In the genomic region with DNA sequence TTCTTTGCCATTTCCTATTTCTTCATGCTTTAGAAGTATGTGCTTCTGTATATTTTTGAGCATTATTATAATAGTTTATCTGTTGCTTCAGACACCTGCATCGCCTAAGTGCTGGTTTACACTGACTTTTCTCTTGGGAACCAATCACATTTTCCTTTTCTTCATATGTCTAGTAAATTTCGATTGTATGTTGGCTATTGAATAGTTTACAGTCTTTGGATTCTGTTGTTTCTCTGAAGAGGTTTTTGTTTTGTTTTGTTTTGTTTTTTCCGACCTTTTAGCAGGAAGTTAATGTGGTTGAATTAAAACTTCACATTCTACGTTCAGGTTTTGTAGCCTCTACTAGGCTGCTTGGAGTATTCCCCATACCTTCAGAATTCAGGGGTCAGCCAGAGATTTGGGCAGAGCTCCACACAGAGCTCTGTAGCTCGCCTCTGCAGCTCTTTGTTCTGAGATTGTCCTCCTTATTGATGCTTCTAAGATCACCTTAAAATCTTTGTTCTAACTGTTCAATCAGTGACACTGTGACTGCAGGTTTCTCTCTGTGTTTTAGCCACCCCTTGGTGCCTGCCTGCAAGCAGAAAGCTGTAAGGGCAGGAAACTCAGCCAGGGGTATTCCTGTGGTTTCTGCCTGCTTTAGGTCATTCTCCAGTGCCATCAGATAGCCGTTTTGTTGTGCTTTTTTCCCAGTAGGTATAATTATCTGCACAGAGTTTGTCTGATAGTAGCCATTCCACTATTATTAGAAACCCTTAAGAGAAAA, we compare ENCODE assay signal across 23 cellular contexts.
DNase-seq lines count a peak whose midpoint lies in the region; ATAC-seq and TF ChIP-seq lines count a peak whose summit lies in the region.
"Had no signal": no experiment of that assay in that cellular context is flagged by ENCODE, and none has a peak within 500 bp of the region (broad histone marks: within the 10 kb centered on the region; RNA-seq: fewer than 3 reads in every experiment).

No MANE protein-coding gene starts in this region.

- intact Hi-C loops in activated CD4-positive, alpha-beta T cell treated with anti-CD3 and anti-CD28 coated beads, Interleukin-2, amount 10 ng/mL, durations not matched to agents 24 days and 14 days (cut with micrococcal nuclease): no loop called here
- intact Hi-C loops in CD4-positive, alpha-beta memory T cell (cut with micrococcal nuclease): no loop called here
- intact Hi-C loops in activated CD8-positive, alpha-beta T cell treated with anti-CD3 and anti-CD28 coated beads for 36 hours (cut with micrococcal nuclease): no loop called here
- intact Hi-C loops in esophagus muscularis mucosa (cut with DNase I): no loop called here

- H3K27me3 ChIP-seq in CD4-positive, alpha-beta memory T cell (ENCODE audit: insufficient read depth, low read length): no peaks in the 10 kb centered on the region
- H3K27me3 ChIP-seq in esophagus muscularis mucosa: peaks cover 0 to 27% (median 2%) of the 10 kb centered on the region in 4 donors
- H3K27me3 ChIP-seq: MG63 had no signal

- H3K9me3 Mint-ChIP-seq in activated CD4-positive, alpha-beta T cell treated with anti-CD3 and anti-CD28 coated beads, Interleukin-2, amount 10 ng/mL, durations not matched to agents 24 days and 14 days: no peaks in the 10 kb centered on the region
- H3K9me3 Mint-ChIP-seq in CD4-positive, alpha-beta memory T cell: peaks cover 0 to 4% (median 0%) of the 10 kb centered on the region in 8 donors
- peaks cover 5% of the 10 kb centered on the region for H3K9me3 Mint-ChIP-seq in activated CD8-positive, alpha-beta T cell treated with anti-CD3 and anti-CD28 coated beads for 36 hours

- H3K36me3 Mint-ChIP-seq in activated CD4-positive, alpha-beta T cell treated with anti-CD3 and anti-CD28 coated beads, Interleukin-2, amount 10 ng/mL, durations not matched to agents 24 days and 14 days (ENCODE audit: low read depth): no peaks in the 10 kb centered on the region
- no peaks in the 10 kb centered on the region for H3K36me3 Mint-ChIP-seq in CD4-positive, alpha-beta memory T cell
- H3K36me3 Mint-ChIP-seq in activated CD8-positive, alpha-beta T cell treated with anti-CD3 and anti-CD28 coated beads for 36 hours (ENCODE audit: low read depth): no peaks in the 10 kb centered on the region

- TF ChIP-seq POLR2A in esophagus muscularis mucosa (IDR thresholded peaks at IDR 0.05; ENCODE audit: low read depth): no peak

- ATAC-seq in activated CD8-positive, alpha-beta T cell treated with anti-CD3 and anti-CD28 coated beads for 36 hours: no peak
- ATAC-seq: HCT116, Panc1 had no signal

- H3K27ac Mint-ChIP-seq in activated CD4-positive, alpha-beta T cell treated with anti-CD3 and anti-CD28 coated beads, Interleukin-2, amount 10 ng/mL, durations not matched to agents 24 days and 14 days: no peak overlapping the region
- peak overlapping the region in 5 of 7 donors; percentile 17 to 89 (median 32) for H3K27ac Mint-ChIP-seq in CD4-positive, alpha-beta memory T cell
- peak overlapping the region; percentile 57 for H3K27ac Mint-ChIP-seq in activated CD8-positive, alpha-beta T cell treated with anti-CD3 and anti-CD28 coated beads for 36 hours

- POLR2A ChIA-PET in CD4-positive, alpha-beta memory T cell (lab: Charles Lee; ENCODE audit: partially characterized antibody): interaction anchor here (1.3 kb wide), 1 partner anchor 31 kb away, joined by 6 read pairs; no protein-coding TSS in a partner anchor
- POLR2A ChIA-PET in activated CD8-positive, alpha-beta T cell treated with anti-CD3 and anti-CD28 coated beads for 36 hours (lab: Charles Lee): no interaction called here

- no peaks in the 10 kb centered on the region for H3K36me3 ChIP-seq in CD4-positive, alpha-beta memory T cell (ENCODE audit: insufficient read depth, low read length)
- H3K36me3 ChIP-seq in esophagus muscularis mucosa: no peaks in the 10 kb centered on the region
- H3K36me3 ChIP-seq: MG63, SJSA1 had no signal

- no peak for TF ChIP-seq CTCF in activated CD8-positive, alpha-beta T cell treated with anti-CD3 and anti-CD28 coated beads for 36 hours (IDR thresholded peaks at IDR 0.05)
- no peak for TF ChIP-seq CTCF in esophagus muscularis mucosa (IDR thresholded peaks at IDR 0.05)

- H3K27me3 Mint-ChIP-seq in activated CD4-positive, alpha-beta T cell treated with anti-CD3 and anti-CD28 coated beads, Interleukin-2, amount 10 ng/mL, durations not matched to agents 24 days and 14 days: peaks cover 29% of the 10 kb centered on the region
- peaks cover 3 to 17% of the 10 kb centered on the region in 2 donors for H3K27me3 Mint-ChIP-seq in CD4-positive, alpha-beta memory T cell
- peaks cover 2% of the 10 kb centered on the region for H3K27me3 Mint-ChIP-seq in activated CD8-positive, alpha-beta T cell treated with anti-CD3 and anti-CD28 coated beads for 36 hours

- peaks cover 19% of the 10 kb centered on the region for H3K4me1 ChIP-seq in CD4-positive, alpha-beta memory T cell (ENCODE audit: insufficient read depth, low read length)
- H3K4me1 ChIP-seq in esophagus muscularis mucosa: no peaks in the 10 kb centered on the region
- H3K4me1 ChIP-seq: SJSA1 had no signal

- no peak for DNase-seq in activated CD4-positive, alpha-beta T cell treated with anti-CD3 and anti-CD28 coated beads, Interleukin-2, amount 10 ng/mL, durations not matched to agents 24 days and 14 days
- DNase-seq in activated CD4-positive, alpha-beta T cell treated with anti-CD3 and anti-CD28 coated beads for 48 hours: no peak
- no peak for DNase-seq in CD4-positive, alpha-beta memory T cell
- DNase-seq in activated CD8-positive, alpha-beta T cell treated with anti-CD3 and anti-CD28 coated beads for 36 hours: no peak
- DNase-seq in esophagus muscularis mucosa (ENCODE audit: extremely low spot score) (peak; percentile 34), NCI-H2029 treated with DMSO at 0.1 percent for 48 hours (lab: John Stamatoyannopoulos, UW) (no peak), SHP77 (lab: John Stamatoyannopoulos, UW) (no peak)
- no peak for DNase-seq in NK-92 treated with Interleukin-12 subunit alpha and Interleukin-12 subunit beta, amount 100 ng/mL, for 24 hours (lab: John Stamatoyannopoulos, UW)
- DNase-seq: 8988T, AML-193, C1 segment of cervical spinal cord, DMS53, Kasumi-1, MG63, NCI-H1048, NCI-H1417 treated with DMSO at 0.1 percent for 48 hours, NCI-H187 treated with DMSO at 0.1 percent for 48 hours, NCI-H226, NCI-H510A treated with DMSO at 0.1 percent for 48 hours, NCI-H748 treated with DMSO at 0.1 percent for 48 hours had no signal

- H3K4me3 Mint-ChIP-seq in activated CD4-positive, alpha-beta T cell treated with anti-CD3 and anti-CD28 coated beads, Interleukin-2, amount 10 ng/mL, durations not matched to agents 24 days and 14 days: peak overlapping the region; percentile 26
- peak overlapping the region in 4 of 8 donors; percentile 4 to 68 (median 7) for H3K4me3 Mint-ChIP-seq in CD4-positive, alpha-beta memory T cell
- no peak overlapping the region for H3K4me3 Mint-ChIP-seq in activated CD8-positive, alpha-beta T cell treated with anti-CD3 and anti-CD28 coated beads for 36 hours

- no peak for TF ChIP-seq EP300 in esophagus muscularis mucosa (IDR thresholded peaks at IDR 0.05)

- CTCF ChIA-PET in CD4-positive, alpha-beta memory T cell (lab: Charles Lee; ENCODE audit: partially characterized antibody): no interaction called here
- CTCF ChIA-PET in activated CD8-positive, alpha-beta T cell treated with anti-CD3 and anti-CD28 coated beads for 36 hours (lab: Charles Lee): interaction anchor here (1.5 kb wide), 1 partner anchor 213 kb away, joined by 4 read pairs; no protein-coding TSS in a partner anchor

- no peak overlapping the region for H3K4me3 ChIP-seq in CD4-positive, alpha-beta memory T cell (ENCODE audit: low read length in 2 of 2)
- H3K4me3 ChIP-seq in esophagus muscularis mucosa: no peak overlapping the region
- H3K4me3 ChIP-seq: MG63, SJSA1 had no signal

- no peak overlapping the region for H3K27ac ChIP-seq in CD4-positive, alpha-beta memory T cell (ENCODE audit: low read depth, low read length)
- no peak overlapping the region for H3K27ac ChIP-seq in esophagus muscularis mucosa (replicated peaks in 1 of 4)
- H3K27ac ChIP-seq: SJSA1 had no signal

- no peaks in the 10 kb centered on the region for H3K9me3 ChIP-seq in CD4-positive, alpha-beta memory T cell (ENCODE audit: control insufficient read depth in 1 of 2, low read length in 2 of 2)
- H3K9me3 ChIP-seq in esophagus muscularis mucosa: no peaks in the 10 kb centered on the region
- H3K9me3 ChIP-seq: MG63, SJSA1 had no signal

- peaks cover 22% of the 10 kb centered on the region for H3K4me1 Mint-ChIP-seq in activated CD4-positive, alpha-beta T cell treated with anti-CD3 and anti-CD28 coated beads, Interleukin-2, amount 10 ng/mL, durations not matched to agents 24 days and 14 days
- peaks cover 11 to 26% (median 22%) of the 10 kb centered on the region in 4 donors for H3K4me1 Mint-ChIP-seq in CD4-positive, alpha-beta memory T cell
- H3K4me1 Mint-ChIP-seq in activated CD8-positive, alpha-beta T cell treated with anti-CD3 and anti-CD28 coated beads for 36 hours (ENCODE audit: low read depth): peaks cover 36% of the 10 kb centered on the region

- WGBS in esophagus muscularis mucosa: 71% methylated on average over 6 of the region's 6 CpGs
